In genomic region chr7:99472561-99473314, GRCh38 we compare ENCODE assay signal across 8 cellular contexts. TPM values are rescaled to one million over a fixed set of nuclear protein-coding genes. Genes with fewer than 3 reads are reported as not detected.
DNase-seq lines count a peak whose midpoint lies in the region; ATAC-seq, FAIRE-seq and TF ChIP-seq lines count a peak whose summit lies in the region.

Gene ZNF789, plus strand, starts transcription at chr7:99472890. Its CDS starts 3,567 bp downstream, at chr7:99476457.

- POLR2A ChIA-PET in AG04449 (lab: Yijun Ruan, JAX) = interaction anchor here (0.8 kb wide), 1 partner anchor 32 kb away, joined by 3 read pairs; the partner anchor contains the start of gene ZKSCAN5

- H3K9me3 ChIP-seq in small intestine (ENCODE audit: control insufficient read depth, low read depth) = no peaks in the 10 kb centered on the region

- FAIRE-seq in bronchial epithelial cell (lab: Jason Lieb, UNC) (no peak), small intestine (lab: Jason Lieb, UNC) (no peak)

- TF ChIP-seq CTCF in AG04449 (IDR thresholded peaks at IDR 0.05; ENCODE audit: insufficient read depth, low read length, missing control alignments) (no peak), WI38 (IDR thresholded peaks at IDR 0.05; ENCODE audit: low read depth, low read length) (no peak), bronchial epithelial cell (IDR thresholded peaks at IDR 0.05; ENCODE audit: insufficient read depth, low read length, severe bottlenecking) (no peak)

- H3K27me3 ChIP-seq in bronchial epithelial cell (ENCODE audit: control insufficient read depth, insufficient read depth, low read length) (no peaks in the 10 kb centered on the region), small intestine (ENCODE audit: control insufficient read depth in 2 of 2, insufficient read depth in 2 of 2, low read length in 2 of 2) (no peaks in the 10 kb centered on the region)

- peak within 1 kb of the TSS; percentile 79 to 92 for H3K27ac ChIP-seq in small intestine (ENCODE audit: low read depth in 1 of 2, low read length in 1 of 2)

- ATAC-seq in GM18907 (IDR thresholded peaks at IDR 0.05; ENCODE audit: unreplicated experiment) (peak; percentile 87), HG03159 (IDR thresholded peaks at IDR 0.05; ENCODE audit: unreplicated experiment) (peak; percentile 89)

- H3K36me3 ChIP-seq in bronchial epithelial cell (ENCODE audit: control insufficient read depth, insufficient read depth, low read length) = no peaks in the 10 kb centered on the region
- peaks cover 0 to 1% of the 10 kb centered on the region in 2 donors for H3K36me3 ChIP-seq in small intestine (ENCODE audit: control insufficient read depth in 2 of 2, insufficient read depth in 2 of 2, low read length in 2 of 2)

- peaks cover 0 to 3% of the 10 kb centered on the region in 2 donors for H3K4me1 ChIP-seq in small intestine (ENCODE audit: control insufficient read depth in 2 of 2, insufficient read depth in 1 of 2, low read depth in 1 of 2, low read length in 1 of 2)

- CTCF ChIA-PET in AG04449 (lab: Yijun Ruan, JAX) = interaction anchor here (0.7 to 1.7 kb wide), 3 partner anchors 8 to 48 kb away, joined by 3 to 5 read pairs (median 5); partner anchors contain the start of gene ZNF394

- 0 to 1% (median 0%) methylated on average over 54 to 56 of the region's 56 CpGs for WGBS in small intestine, 3 donors

- DNase-seq in AG04449 (ENCODE audit: low read depth, low spot score) (peak; percentile 75), NCI-H2227 treated with DMSO at 0.1 percent for 48 hours (lab: John Stamatoyannopoulos, UW) (peak; percentile 98), bronchial epithelial cell (ENCODE audit: low read depth) (peak; percentile 84), iPS-NIHi11 (ENCODE audit: low spot score) (peak; percentile 100), small intestine (peak; percentile 98)

- H3K4me3 ChIP-seq in AG04449 (ENCODE audit: low read depth, low read length) (peak within 1 kb of the TSS; percentile 93), WI38 (ENCODE audit: low read depth, low read length) (peak within 1 kb of the TSS; percentile 95), bronchial epithelial cell (ENCODE audit: low read depth, low read length) (peak within 1 kb of the TSS; percentile 75), small intestine (ENCODE audit: low read depth in 1 of 2, low read length in 2 of 2) (peak within 1 kb of the TSS; percentile 76 to 87)

RNA-seq across cellular contexts. Expression of gene ZNF789, which starts in this region (rescaled TPM):
- total RNA-seq in bronchial epithelial cell = 2.9 and 4.1 TPM in 2 replicates
- 10 to 100 TPM in 2 of 3 donors, 1 to 10 TPM in 1; 9.7 to 25.0 (median 12.1) TPM for polyA plus RNA-seq in small intestine

Comparison
In these comparisons a context has a peak if more than half of its experiments do, and no peak if none do; other contexts are left out.
1. Peak in every context shown above with its lines: DNase-seq, ATAC-seq, H3K4me3 ChIP-seq and H3K27ac ChIP-seq.